23 cellular contexts compared by ENCODE assay signal in genomic region chr12:105212431-105212830, GRCh38. TPM values are rescaled to one million over a fixed set of nuclear protein-coding genes. Genes with fewer than 3 reads are reported as not detected.
DNase-seq lines count a peak whose midpoint lies in the region; ATAC-seq, FAIRE-seq and TF ChIP-seq lines count a peak whose summit lies in the region.
"Had no signal": no experiment of that assay in that cellular context is flagged by ENCODE, and none has a peak within 500 bp of the region (broad histone marks: within the 10 kb centered on the region; RNA-seq: fewer than 3 reads in every experiment).

No MANE protein-coding gene starts in this region.

- H3K36me3 ChIP-seq in SJSA1 = peaks cover 95% of the 10 kb centered on the region
- H3K36me3 ChIP-seq in aorta (ENCODE audit: control insufficient read depth in 1 of 2, insufficient read depth in 2 of 2, low read length in 1 of 2) = peaks cover 2 to 7% of the 10 kb centered on the region in 2 donors
- H3K36me3 ChIP-seq in MM.1S (replicated peaks; ENCODE audit: insufficient read depth, low read length) = no peaks in the 10 kb centered on the region; the same call in 1 of the 2 replicates

- H3F3A ChIP-seq in MM.1S (ENCODE audit: insufficient read depth, low read length) = no peaks in the 10 kb centered on the region

- H3K4me3 Mint-ChIP-seq in activated naive CD4-positive, alpha-beta T cell treated with anti-CD3 and anti-CD28 coated beads for 36 hours = no peak overlapping the region
- H3K4me3 Mint-ChIP-seq: activated T-cell treated with anti-CD3 and anti-CD28 coated beads, Interleukin-2, amount 50 U/mL, for 72 hours; dendritic cell treated with granulocyte-macrophage colony-stimulating factor and Interleukin-4, amounts not matched to agents 40 ng/mL and 50 ng/mL, for 4 days had no signal

- H3K4me2 ChIP-seq in MM.1S (ENCODE audit: low read depth, low read length) = no peak overlapping the region

- H2AFZ ChIP-seq in MM.1S (ENCODE audit: low read length) = no peak overlapping the region

- peak overlapping the region; percentile 75 for H3K27ac ChIP-seq in SJSA1
- no peak overlapping the region for H3K27ac ChIP-seq in aorta (ENCODE audit: low read depth in 1 of 2, low read length in 2 of 2)
- H3K27ac ChIP-seq in MM.1S (ENCODE audit: low read length) = no peak overlapping the region
- H3K27ac ChIP-seq: HL-60, lower lobe of right lung, upper lobe of left lung had no signal

- intact Hi-C loops in activated naive CD4-positive, alpha-beta T cell treated with anti-CD3 and anti-CD28 coated beads for 36 hours (cut with micrococcal nuclease) = no loop called here
- intact Hi-C loops in aorta (cut with DNase I) = no loop called here

- no peaks in the 10 kb centered on the region for H3K36me3 Mint-ChIP-seq in activated naive CD4-positive, alpha-beta T cell treated with anti-CD3 and anti-CD28 coated beads, Interleukin-2, amount 50 U/mL, for 72 hours
- H3K36me3 Mint-ChIP-seq in activated naive CD4-positive, alpha-beta T cell treated with anti-CD3 and anti-CD28 coated beads for 36 hours (ENCODE audit: low read depth) = peaks cover 14% of the 10 kb centered on the region

- H3K9me2 ChIP-seq in MM.1S (replicated peaks; ENCODE audit: insufficient read depth, low read length) = no peaks in the 10 kb centered on the region

- H3K4me3 ChIP-seq in SJSA1 (no peak overlapping the region), fibroblast of villous mesenchyme (ENCODE audit: low read depth, low read length) (no peak overlapping the region), aorta (ENCODE audit: low read length in 2 of 2) (no peak overlapping the region), MM.1S (ENCODE audit: low read length) (no peak overlapping the region)
- H3K4me3 ChIP-seq: adrenal gland, esophagus muscularis mucosa, lower lobe of right lung, upper lobe of left lung had no signal

- no peaks in the 10 kb centered on the region for H3K4me1 Mint-ChIP-seq in activated naive CD4-positive, alpha-beta T cell treated with anti-CD3 and anti-CD28 coated beads for 36 hours (ENCODE audit: low read depth)

- TF ChIP-seq CTCF in fibroblast of villous mesenchyme (IDR thresholded peaks at IDR 0.05; ENCODE audit: insufficient read depth, low read depth, low read length) = no peak
- TF ChIP-seq CTCF in MM.1S (IDR thresholded peaks at IDR 0.05; ENCODE audit: low read length) = no peak

- CTCF ChIA-PET in activated naive CD4-positive, alpha-beta T cell treated with anti-CD3 and anti-CD28 coated beads for 36 hours (lab: Charles Lee) = interaction anchor here (0.6 kb wide), 1 partner anchor 20 kb away, joined by 3 read pairs; no protein-coding TSS in a partner anchor

- no peaks in the 10 kb centered on the region for H3K27me3 ChIP-seq in SJSA1 (replicated peaks)
- H3K27me3 ChIP-seq in aorta (ENCODE audit: control insufficient read depth in 1 of 2, insufficient read depth in 2 of 2, low read length in 1 of 2) = no peaks in the 10 kb centered on the region
- H3K27me3 ChIP-seq in MM.1S (replicated peaks; ENCODE audit: insufficient read depth, low read length) = no peaks in the 10 kb centered on the region
- H3K27me3 ChIP-seq: adrenal gland, esophagus muscularis mucosa, upper lobe of left lung had no signal

- no peaks in the 10 kb centered on the region for H3K79me2 ChIP-seq in MM.1S (ENCODE audit: low read length)

- no peaks in the 10 kb centered on the region for H4K20me1 ChIP-seq in MM.1S (ENCODE audit: insufficient read depth, low read length)

- FAIRE-seq in urothelium cell line (lab: Jason Lieb, UNC) = no peak
- FAIRE-seq: A204.1, H1 had no signal

- peak overlapping the region; percentile 12 to 51 for H3K27ac Mint-ChIP-seq in activated naive CD4-positive, alpha-beta T cell treated with anti-CD3 and anti-CD28 coated beads, Interleukin-2, amount 50 U/mL, for 72 hours
- H3K27ac Mint-ChIP-seq in activated naive CD4-positive, alpha-beta T cell treated with anti-CD3 and anti-CD28 coated beads for 36 hours = no peak overlapping the region
- H3K27ac Mint-ChIP-seq: activated T-cell treated with anti-CD3 and anti-CD28 coated beads, Interleukin-2, amount 50 U/mL, for 72 hours; dendritic cell treated with granulocyte-macrophage colony-stimulating factor and Interleukin-4, amounts not matched to agents 40 ng/mL and 50 ng/mL, for 4 days had no signal

- DNase-seq in activated naive CD4-positive, alpha-beta T cell treated with anti-CD3 and anti-CD28 coated beads, Interleukin-2, amount 50 U/mL, for 72 hours (ENCODE audit: low spot score in 2 of 2) = no peak
- no peak for DNase-seq in activated naive CD4-positive, alpha-beta T cell treated with anti-CD3 and anti-CD28 coated beads for 36 hours
- peak; percentile 100 for DNase-seq in SJSA1 (ENCODE audit: low read depth in 1 of 2, low spot score in 2 of 2)
- peak; percentile 62 for DNase-seq in fibroblast of villous mesenchyme (ENCODE audit: low read depth)
- peak; percentile 3 for DNase-seq in urothelium cell line (ENCODE audit: low spot score)
- no peak for DNase-seq in activated effector memory CD4-positive, alpha-beta T cell treated with anti-CD3 and anti-CD28 coated beads, Interleukin-2, amount 50 U/mL, for 16 hours
- DNase-seq in aorta = no peak
- DNase-seq in MM.1S = no peak
- DNase-seq: activated CD4-positive, alpha-beta T cell treated with anti-CD3 and anti-CD28 coated beads for 48 hours; activated T-cell treated with anti-CD3 and anti-CD28 coated beads, Interleukin-2, amount 50 U/mL, for 72 hours; adrenal gland; Kasumi-1; lower lobe of right lung; NCI-H1694 treated with DMSO at 0.1 percent for 48 hours; NCI-H526 treated with DMSO at 0.1 percent for 48 hours; stimulated activated CD4-positive, alpha-beta T cell treated with anti-CD3 and anti-CD28 coated beads, Interleukin-4, amount 100 ng/mL, for 4 hours; T-helper 1 cell; upper lobe of left lung had no signal

- WGBS in aorta, 2 donors = 55 to 58% methylated on average over 6 of the region's 6 CpGs

- H3K27me3 Mint-ChIP-seq in activated naive CD4-positive, alpha-beta T cell treated with anti-CD3 and anti-CD28 coated beads for 36 hours (ENCODE audit: low read depth) = no peaks in the 10 kb centered on the region
- H3K27me3 Mint-ChIP-seq: dendritic cell treated with granulocyte-macrophage colony-stimulating factor and Interleukin-4, amounts not matched to agents 40 ng/mL and 50 ng/mL, for 4 days had no signal

- no peak for ATAC-seq in activated naive CD4-positive, alpha-beta T cell treated with anti-CD3 and anti-CD28 coated beads, Interleukin-2, amount 50 U/mL, for 72 hours
- no peak for ATAC-seq in aorta (ENCODE audit: low FRiP score)
- ATAC-seq: activated T-cell treated with anti-CD3 and anti-CD28 coated beads, Interleukin-2, amount 50 U/mL, for 72 hours; lower lobe of right lung had no signal

- no peak overlapping the region for H3K9ac ChIP-seq in MM.1S (ENCODE audit: low read length)

- H3K9me3 ChIP-seq in SJSA1 (replicated peaks) (no peaks in the 10 kb centered on the region), aorta (ENCODE audit: control insufficient read depth, low read length) (no peaks in the 10 kb centered on the region), MM.1S (replicated peaks; ENCODE audit: insufficient read depth, low read length) (no peaks in the 10 kb centered on the region)
- H3K9me3 ChIP-seq: adrenal gland, esophagus muscularis mucosa, lower lobe of right lung, upper lobe of left lung had no signal

- H3K4me1 ChIP-seq in SJSA1 (replicated peaks) = peaks cover 52% of the 10 kb centered on the region
- no peaks in the 10 kb centered on the region for H3K4me1 ChIP-seq in aorta (ENCODE audit: control insufficient read depth in 1 of 2, insufficient read depth in 2 of 2, low read length in 2 of 2)
- no peaks in the 10 kb centered on the region for H3K4me1 ChIP-seq in MM.1S (ENCODE audit: low read length)
- H3K4me1 ChIP-seq: adrenal gland, esophagus muscularis mucosa, lower lobe of right lung, upper lobe of left lung had no signal

- no peaks in the 10 kb centered on the region for H3K9me3 Mint-ChIP-seq in activated naive CD4-positive, alpha-beta T cell treated with anti-CD3 and anti-CD28 coated beads, Interleukin-2, amount 50 U/mL, for 72 hours
- H3K9me3 Mint-ChIP-seq in activated naive CD4-positive, alpha-beta T cell treated with anti-CD3 and anti-CD28 coated beads for 36 hours = no peaks in the 10 kb centered on the region
- H3K9me3 Mint-ChIP-seq: activated T-cell treated with anti-CD3 and anti-CD28 coated beads, Interleukin-2, amount 50 U/mL, for 72 hours; dendritic cell treated with granulocyte-macrophage colony-stimulating factor and Interleukin-4, amounts not matched to agents 40 ng/mL and 50 ng/mL, for 4 days had no signal

RNA-seq across cellular contexts. Expression of gene APPL2, which starts 23.5 kb away (rescaled TPM):
- 10 to 100 TPM; 17.2 to 19.3 TPM for total RNA-seq in activated naive CD4-positive, alpha-beta T cell treated with anti-CD3 and anti-CD28 coated beads, Interleukin-2, amount 50 U/mL, for 72 hours
- 10 to 100 TPM; 12.7 to 13.5 TPM for total RNA-seq in activated naive CD4-positive, alpha-beta T cell treated with anti-CD3 and anti-CD28 coated beads for 36 hours
- 519 and 584 TPM in 2 replicates for total RNA-seq in SJSA1 (2014; rRNA removed; shearing (Covaris generic))
- 40.9 and 60.9 TPM in 2 replicates for total RNA-seq in fibroblast of villous mesenchyme
- total RNA-seq in aorta = 10 to 100 TPM; 43.9 to 65.2 TPM
- 10 to 100 TPM; 15.0 to 48.8 TPM for polyA plus RNA-seq in aorta

Comparison
In these comparisons a context has a peak if more than half of its experiments do, and no peak if none do; other contexts are left out.
1. DNase-seq: peak in SJSA1 (2 of 2), fibroblast of villous mesenchyme (single experiment) and urothelium cell line (single experiment); none in activated naive CD4-positive, alpha-beta T cell treated with anti-CD3 and anti-CD28 coated beads, Interleukin-2, amount 50 U/mL, for 72 hours (0 of 2), activated naive CD4-positive, alpha-beta T cell treated with anti-CD3 and anti-CD28 coated beads for 36 hours (single experiment), activated effector memory CD4-positive, alpha-beta T cell treated with anti-CD3 and anti-CD28 coated beads, Interleukin-2, amount 50 U/mL, for 16 hours (single experiment), aorta (0 of 2) and MM.1S (single experiment).